Comparison of ENCODE assay signal across 8 cellular contexts in the genomic region with DNA sequence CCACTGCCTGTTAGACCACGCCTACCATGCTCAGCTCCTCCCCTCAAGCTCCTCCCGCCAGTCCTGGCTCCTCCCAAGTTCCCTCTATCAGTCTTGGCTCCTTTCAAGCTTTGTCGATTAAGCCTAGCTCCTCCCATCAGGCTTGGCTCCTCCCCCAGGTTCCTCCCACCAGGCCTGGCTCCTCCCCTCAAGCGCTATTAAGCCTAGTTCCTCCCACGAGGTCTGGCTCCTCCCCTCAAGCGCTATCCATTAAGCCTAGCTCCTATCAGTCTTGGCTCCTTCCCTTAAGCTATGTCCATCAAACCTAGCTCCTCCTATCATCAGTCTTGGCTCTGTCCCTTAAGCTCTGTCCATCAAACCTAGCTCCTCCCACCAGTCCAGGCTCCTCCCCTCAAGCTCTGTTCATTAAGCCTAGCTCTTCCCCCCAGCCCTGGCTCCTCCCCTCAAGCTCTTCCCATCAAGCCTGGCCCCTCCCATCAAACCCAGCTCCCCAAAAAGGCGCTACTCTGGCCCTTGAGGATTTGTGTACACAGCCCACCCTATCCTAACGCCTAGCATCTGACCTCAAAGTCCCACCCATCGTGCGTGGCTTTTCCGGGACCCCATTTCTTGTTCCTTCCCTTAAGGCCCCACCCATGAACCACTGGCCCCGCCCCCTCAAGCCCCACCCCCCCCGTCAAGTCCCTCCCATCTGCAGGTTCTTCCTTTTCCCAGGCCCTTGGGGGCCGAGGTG. TPM values are rescaled to one million over a fixed set of nuclear protein-coding genes. Genes with fewer than 3 reads are reported as not detected.
DNase-seq lines count a peak whose midpoint lies in the region; ATAC-seq lines count a peak whose summit lies in the region.

No MANE protein-coding gene starts in this region.

- H3K27me3 Mint-ChIP-seq in activated CD8-positive, alpha-beta T cell treated with anti-CD3 and anti-CD28 coated beads, Interleukin-2, amount 10 ng/mL, durations not matched to agents 7 days and 5 days (ENCODE audit: low read depth): peaks cover 6% of the 10 kb centered on the region
- H3K27me3 Mint-ChIP-seq in naive B cell: peaks cover 14 to 44% (median 34%) of the 10 kb centered on the region in 3 donors

- DNase-seq in DMS 273 (lab: John Stamatoyannopoulos, UW; ENCODE audit: unreplicated experiment) (peak; percentile 59), DMS 273 treated with DMSO at 0.1 percent for 48 hours (lab: John Stamatoyannopoulos, UW) (no peak), NAMALWA (ENCODE audit: low spot score) (peak; percentile 99), naive B cell (no peak), Right ventricle myocardium inferior (ENCODE audit: missing footprints) (no peak), hypothalamus (lab: John Stamatoyannopoulos, UW) (no peak)
- DNase-seq in activated CD8-positive, alpha-beta T cell treated with anti-CD3 and anti-CD28 coated beads, Interleukin-2, amount 10 ng/mL, durations not matched to agents 7 days and 5 days: peak; percentile 42

- no peaks in the 10 kb centered on the region for H3K36me3 Mint-ChIP-seq in activated CD8-positive, alpha-beta T cell treated with anti-CD3 and anti-CD28 coated beads, Interleukin-2, amount 10 ng/mL, durations not matched to agents 7 days and 5 days (ENCODE audit: low read depth)
- no peaks in the 10 kb centered on the region for H3K36me3 Mint-ChIP-seq in naive B cell

- intact Hi-C loops in Right ventricle myocardium inferior (cut with DNase I): no loop called here

- ATAC-seq in activated CD8-positive, alpha-beta T cell treated with anti-CD3 and anti-CD28 coated beads, Interleukin-2, amount 10 ng/mL, durations not matched to agents 7 days and 5 days: peak; percentile 70
- peak; percentile 66 to 68 for ATAC-seq in naive B cell (ENCODE audit: low read depth in 2 of 2)
- no peak for ATAC-seq in GM19455 (IDR thresholded peaks at IDR 0.05; ENCODE audit: unreplicated experiment)
- ATAC-seq in Right ventricle myocardium inferior: no peak

- H3K4me1 Mint-ChIP-seq in activated CD8-positive, alpha-beta T cell treated with anti-CD3 and anti-CD28 coated beads, Interleukin-2, amount 10 ng/mL, durations not matched to agents 7 days and 5 days (ENCODE audit: low read depth): peaks cover 7% of the 10 kb centered on the region
- peaks cover 0 to 8% (median 0%) of the 10 kb centered on the region in 3 donors for H3K4me1 Mint-ChIP-seq in naive B cell

- CTCF ChIA-PET in activated CD8-positive, alpha-beta T cell treated with anti-CD3 and anti-CD28 coated beads, Interleukin-2, amount 10 ng/mL, durations not matched to agents 7 days and 5 days (lab: Charles Lee): interaction anchor here (0.6 to 2.2 kb wide), 3 partner anchors 22 to 75 kb away, joined by 3 to 9 read pairs (median 3); partner anchors contain the start of gene TRAPPC5

- POLR2A ChIA-PET in activated CD8-positive, alpha-beta T cell treated with anti-CD3 and anti-CD28 coated beads, Interleukin-2, amount 10 ng/mL, durations not matched to agents 7 days and 5 days (lab: Charles Lee): interaction anchor here (0.6 kb wide), 1 partner anchor 32 kb away, joined by 3 read pairs; no protein-coding TSS in a partner anchor

- H3K9me3 Mint-ChIP-seq in activated CD8-positive, alpha-beta T cell treated with anti-CD3 and anti-CD28 coated beads, Interleukin-2, amount 10 ng/mL, durations not matched to agents 7 days and 5 days (ENCODE audit: insufficient read depth): no peaks in the 10 kb centered on the region
- H3K9me3 Mint-ChIP-seq in naive B cell: peaks cover 0 to 6% (median 2%) of the 10 kb centered on the region in 7 donors

- H3K4me3 Mint-ChIP-seq in activated CD8-positive, alpha-beta T cell treated with anti-CD3 and anti-CD28 coated beads, Interleukin-2, amount 10 ng/mL, durations not matched to agents 7 days and 5 days: no peak overlapping the region
- peak overlapping the region in 1 of 8 donors; percentile 9 for H3K4me3 Mint-ChIP-seq in naive B cell

- H3K27ac Mint-ChIP-seq in activated CD8-positive, alpha-beta T cell treated with anti-CD3 and anti-CD28 coated beads, Interleukin-2, amount 10 ng/mL, durations not matched to agents 7 days and 5 days: no peak overlapping the region
- no peak overlapping the region for H3K27ac Mint-ChIP-seq in naive B cell

RNA-seq across cellular contexts. Expression of gene CAMSAP3, which starts 10.0 kb away (rescaled TPM):
- under 1 TPM; 0.34 to 0.42 TPM for total RNA-seq in activated CD8-positive, alpha-beta T cell treated with anti-CD3 and anti-CD28 coated beads, Interleukin-2, amount 10 ng/mL, durations not matched to agents 7 days and 5 days
- under 1 TPM in 2 of 6 donors, not detected in 4; 0.06 to 0.08 TPM for polyA plus RNA-seq in naive B cell (ENCODE audit: low read depth in 6 of 6)
- 1.9 TPM for total RNA-seq in Right ventricle myocardium inferior

RNA-seq across cellular contexts. Expression of gene XAB2, which starts 23.7 kb away (rescaled TPM):
- 10 to 100 TPM; 44.8 to 46.9 TPM for total RNA-seq in activated CD8-positive, alpha-beta T cell treated with anti-CD3 and anti-CD28 coated beads, Interleukin-2, amount 10 ng/mL, durations not matched to agents 7 days and 5 days
- polyA plus RNA-seq in naive B cell (ENCODE audit: low read depth in 6 of 6): 10 to 100 TPM in 2 of 6 donors, 1 to 10 TPM in 4; 3.2 to 21.7 (median 8.9) TPM
- total RNA-seq in Right ventricle myocardium inferior: 25.3 TPM

RNA-seq across cellular contexts. Expression of gene PET100, which starts 23.9 kb away (rescaled TPM):
- 100 to 1,000 TPM; 125 to 136 TPM for total RNA-seq in activated CD8-positive, alpha-beta T cell treated with anti-CD3 and anti-CD28 coated beads, Interleukin-2, amount 10 ng/mL, durations not matched to agents 7 days and 5 days
- 100 to 1,000 TPM; 195 to 441 (median 254) TPM for polyA plus RNA-seq in naive B cell (ENCODE audit: low read depth in 6 of 6)
- 205 TPM for total RNA-seq in Right ventricle myocardium inferior

RNA-seq across cellular contexts. Expression of gene PCP2, which starts 27.9 kb away (rescaled TPM):
- 1 to 10 TPM in 1 of 2 experiments, under 1 TPM in 1; 0.63 to 1.0 TPM for total RNA-seq in activated CD8-positive, alpha-beta T cell treated with anti-CD3 and anti-CD28 coated beads, Interleukin-2, amount 10 ng/mL, durations not matched to agents 7 days and 5 days
- polyA plus RNA-seq in naive B cell (ENCODE audit: low read depth in 6 of 6): under 1 TPM in 4 of 6 donors, not detected in 2; 0.64 to 0.76 (median 0.70) TPM
- 6.6 TPM for total RNA-seq in Right ventricle myocardium inferior

RNA-seq across cellular contexts. Expression of gene STXBP2, which starts 31.3 kb away (rescaled TPM):
- total RNA-seq in activated CD8-positive, alpha-beta T cell treated with anti-CD3 and anti-CD28 coated beads, Interleukin-2, amount 10 ng/mL, durations not matched to agents 7 days and 5 days: 100 to 1,000 TPM; 162 to 168 TPM
- 10 to 100 TPM; 71.0 to 86.2 (median 79.5) TPM for polyA plus RNA-seq in naive B cell (ENCODE audit: low read depth in 6 of 6)
- total RNA-seq in Right ventricle myocardium inferior: 8.4 TPM

Comparison
In these comparisons a context has a peak if more than half of its experiments do, and no peak if none do; other contexts are left out.
1. DNase-seq: peak in DMS 273 (single experiment), NAMALWA (single experiment) and activated CD8-positive, alpha-beta T cell treated with anti-CD3 and anti-CD28 coated beads, Interleukin-2, amount 10 ng/mL, durations not matched to agents 7 days and 5 days (single experiment); none in DMS 273 treated with DMSO at 0.1 percent for 48 hours (single experiment), naive B cell (single experiment), Right ventricle myocardium inferior (single experiment) and hypothalamus (0 of 51).
2. ATAC-seq: peak in activated CD8-positive, alpha-beta T cell treated with anti-CD3 and anti-CD28 coated beads, Interleukin-2, amount 10 ng/mL, durations not matched to agents 7 days and 5 days (single experiment) and naive B cell (2 of 2); none in GM19455 (single experiment) and Right ventricle myocardium inferior (single experiment).